Comparison of ENCODE assay signal across 16 cellular contexts in the genomic region with DNA sequence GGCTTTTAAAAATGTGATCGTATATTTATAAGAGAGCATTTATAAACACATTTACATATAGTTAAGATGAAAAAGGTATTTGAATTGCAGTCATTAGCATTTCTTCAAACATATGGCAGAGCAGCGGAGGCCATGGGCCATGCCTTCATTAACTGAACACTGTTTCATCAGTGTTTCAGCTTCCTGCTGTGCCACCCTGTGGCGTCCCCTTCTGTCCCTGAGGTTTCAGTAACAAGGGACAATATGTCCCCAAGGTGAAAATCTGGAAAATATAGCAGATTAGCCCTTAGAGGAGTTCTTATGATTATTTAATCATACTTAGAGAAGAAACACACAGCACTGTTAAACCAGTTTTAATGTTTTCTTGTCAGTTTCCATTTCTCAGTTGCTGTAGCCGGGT.
"Had no signal": no experiment of that assay in that cellular context is flagged by ENCODE, and none has a peak within 500 bp of the region (broad histone marks: within the 10 kb centered on the region; RNA-seq: fewer than 3 reads in every experiment).

No MANE protein-coding gene starts in this region.

- H3K4me1 ChIP-seq: colonic mucosa, left lung, pancreas had no signal

- ATAC-seq: activated naive CD4-positive, alpha-beta T cell treated with anti-CD3 and anti-CD28 coated beads, Interleukin-2, amount 50 U/mL, for 72 hours; activated T-cell treated with anti-CD3 and anti-CD28 coated beads, Interleukin-2, amount 50 U/mL, for 72 hours; left lung; mucosa of descending colon; naive thymus-derived CD4-positive, alpha-beta T cell; pancreas; stimulated activated memory B cell treated with anti-CD40 and anti-IgM and Interleukin-4, amounts not matched to agents 10 μg/mL and 1 μg/mL and 100 μg/mL, for 72 hours had no signal

- H3K27me3 ChIP-seq: cardiac muscle cell, colonic mucosa, left lung, pancreas, thyroid gland had no signal

- H3K9me3 ChIP-seq: colonic mucosa, left lung, mucosa of descending colon, pancreas, thyroid gland had no signal

- H3K4me3 ChIP-seq: cardiac muscle cell, colonic mucosa, left lung, mucosa of descending colon, pancreas, thyroid gland had no signal

- H3K36me3 ChIP-seq: cardiac muscle cell, colonic mucosa, left lung, pancreas, thyroid gland had no signal

- H3K27ac ChIP-seq: cardiac muscle cell, colonic mucosa, left lung, pancreas, thyroid gland had no signal

- DNase-seq: activated CD4-positive, alpha-beta T cell treated with anti-CD3 and anti-CD28 coated beads, Interleukin-2, amount 10 ng/mL, durations not matched to agents 7 days and 5 days; activated CD4-positive, CD25-positive, alpha-beta regulatory T cell; activated CD8-positive, alpha-beta memory T cell treated with anti-CD3 and anti-CD28 coated beads, Interleukin-2, amount 50 U/mL, for 48 hours; activated gamma-delta T cell; activated T-cell treated with anti-CD3 and anti-CD28 coated beads, Interleukin-2, amount 50 U/mL, for 72 hours; colonic mucosa; hippocampal formation; mucosa of descending colon; naive thymus-derived CD4-positive, alpha-beta T cell; pancreas; stimulated activated CD4-positive, alpha-beta T cell treated with anti-CD3 and anti-CD28 coated beads, Interleukin-2, amount 100 ng/mL, for 48 hours; thyroid gland had no signal
